In genomic region chr2:25416674-25417073, GRCh38 we compare ENCODE assay signal across 30 cellular contexts.
"Had no signal": no experiment of that assay in that cellular context is flagged by ENCODE, and none has a peak within 500 bp of the region (broad histone marks: within the 10 kb centered on the region; RNA-seq: fewer than 3 reads in every experiment).

No MANE protein-coding gene starts in this region.

- H3K36me3 ChIP-seq: brain microvascular endothelial cell, gastroesophageal sphincter, thoracic aorta, WERI-Rb-1 had no signal

- H3K4me3 Mint-ChIP-seq: activated CD4-positive, alpha-beta memory T cell treated with anti-CD3 and anti-CD28 coated beads for 36 hours; activated CD4-positive, alpha-beta T cell treated with anti-CD3 and anti-CD28 coated beads, Interleukin-2, amount 10 ng/mL, durations not matched to agents 24 days and 14 days; activated T-helper 1 cell treated with anti-CD3 and anti-CD28 coated beads, Interleukin-12 subunit alpha, Interleukin-12 subunit beta, Interleukin-2, Interleukin-4 antibody, amounts not matched to agents 30 ng/mL and 10 ng/mL and 1 ng/mL, durations not matched to agents 14 hours and 24 hours and 36 hours; T-helper 1 cell treated with Interleukin-12 subunit alpha and Interleukin-12 subunit beta and Interleukin-4 antibody, amounts not matched to agents 30 μg/mL and 1 μg/mL, for 36 hours had no signal

- H2AFZ ChIP-seq: hepatocyte had no signal

- H3K4me3 ChIP-seq: coronary artery, dorsolateral prefrontal cortex, gastroesophageal sphincter, hepatocyte, left ventricle myocardium inferior, lung, thoracic aorta had no signal

- H3K27ac ChIP-seq: brain microvascular endothelial cell, coronary artery, dorsolateral prefrontal cortex, gastroesophageal sphincter, hepatocyte, left ventricle myocardium inferior, thoracic aorta, WERI-Rb-1 had no signal

- H3K27ac Mint-ChIP-seq: activated CD4-positive, alpha-beta memory T cell treated with anti-CD3 and anti-CD28 coated beads for 36 hours; activated CD4-positive, alpha-beta T cell treated with anti-CD3 and anti-CD28 coated beads, Interleukin-2, amount 10 ng/mL, durations not matched to agents 24 days and 14 days; activated T-helper 1 cell treated with anti-CD3 and anti-CD28 coated beads, Interleukin-12 subunit alpha, Interleukin-12 subunit beta, Interleukin-2, Interleukin-4 antibody, amounts not matched to agents 30 ng/mL and 10 ng/mL and 1 ng/mL, durations not matched to agents 14 hours and 24 hours and 36 hours; T-helper 1 cell treated with Interleukin-12 subunit alpha and Interleukin-12 subunit beta and Interleukin-4 antibody, amounts not matched to agents 30 μg/mL and 1 μg/mL, for 36 hours had no signal

- H3K79me2 ChIP-seq: hepatocyte had no signal

- ATAC-seq: gastroesophageal sphincter; right cardiac atrium; stimulated activated naive CD8-positive, alpha-beta T cell treated with anti-CD3 and anti-CD28 coated beads, Interleukin-15, Interleukin-2, amounts not matched to agents 100 U/mL and 50 U/mL, for 24 hours had no signal

- H3K27me3 Mint-ChIP-seq: activated CD4-positive, alpha-beta memory T cell treated with anti-CD3 and anti-CD28 coated beads for 36 hours; activated CD4-positive, alpha-beta T cell treated with anti-CD3 and anti-CD28 coated beads, Interleukin-2, amount 10 ng/mL, durations not matched to agents 24 days and 14 days had no signal

- H3K4me2 ChIP-seq: hepatocyte had no signal

- H3K27me3 ChIP-seq: brain microvascular endothelial cell, dorsolateral prefrontal cortex, gastroesophageal sphincter, hepatocyte had no signal

- FAIRE-seq: astrocyte, urothelium cell line had no signal

- H3K4me1 ChIP-seq: left ventricle myocardium inferior had no signal

- DNase-seq: activated CD4-positive, alpha-beta memory T cell treated with anti-CD3 and anti-CD28 coated beads for 36 hours; activated CD4-positive, alpha-beta T cell treated with anti-CD3 and anti-CD28 coated beads, Interleukin-2, amount 10 ng/mL, durations not matched to agents 24 days and 14 days; activated CD4-positive, CD25-positive, alpha-beta regulatory T cell treated with anti-CD3 and anti-CD28 coated beads, Interleukin-2, amount 50 U/mL, for 72 hours; activated CD8-positive, alpha-beta memory T cell treated with anti-CD3 and anti-CD28 coated beads, Interleukin-2, amount 50 U/mL, for 4 hours; activated gamma-delta T cell; activated naive CD4-positive, alpha-beta T cell treated with anti-CD3 and anti-CD28 coated beads, Interleukin-2, amount 50 U/mL, for 16 hours; activated T-cell treated with anti-CD3 and anti-CD28 coated beads, Interleukin-2, amount 50 U/mL, for 1 hour; amniotic stem cell; brain microvascular endothelial cell; dorsolateral prefrontal cortex; effector memory CD4-positive, alpha-beta T cell; islet precursor cell; left ventricle myocardium inferior; nucleus accumbens; right cardiac atrium; stimulated activated CD4-positive, alpha-beta T cell treated with anti-CD3 and anti-CD28 coated beads, Interleukin-15, amount 100 ng/mL, for 24 hours; stimulated activated CD4-positive, alpha-beta T cell treated with anti-CD3 and anti-CD28 coated beads, Interleukin-2, amount 100 ng/mL, for 24 hours; stimulated activated naive CD8-positive, alpha-beta T cell treated with anti-CD3 and anti-CD28 coated beads, Interleukin-15, Interleukin-2, amounts not matched to agents 100 U/mL and 50 U/mL, for 24 hours; T1000; trophoblast cell; WERI-Rb-1 had no signal

- H3K9me3 ChIP-seq: gastroesophageal sphincter, left ventricle myocardium inferior, thoracic aorta had no signal
